In the genomic region with DNA sequence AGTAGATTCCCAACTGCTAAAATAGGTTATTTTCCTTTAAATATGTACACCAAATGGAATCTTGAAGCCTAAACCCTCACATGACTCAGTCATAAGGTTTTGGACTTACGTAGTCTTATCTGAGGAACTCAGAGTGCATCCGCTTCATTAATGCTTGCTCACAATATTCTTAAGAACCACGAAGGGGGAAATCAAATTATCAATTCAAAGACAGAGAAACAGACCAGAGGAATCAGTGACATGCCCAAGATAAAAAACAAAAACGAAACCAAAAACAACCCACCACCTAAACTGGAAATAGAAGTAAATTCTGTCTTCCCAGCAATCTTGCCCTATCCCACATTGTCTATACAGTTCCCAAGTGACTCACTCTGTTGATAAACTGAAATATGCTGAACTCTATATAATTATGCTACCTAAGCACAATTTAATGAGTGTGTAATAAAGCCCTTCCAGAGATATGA, we compare ENCODE assay signal across 9 cellular contexts.
DNase-seq lines count a peak whose midpoint lies in the region; ATAC-seq, FAIRE-seq and TF ChIP-seq lines count a peak whose summit lies in the region.
"Had no signal": no experiment of that assay in that cellular context is flagged by ENCODE, and none has a peak within 500 bp of the region (broad histone marks: within the 10 kb centered on the region; RNA-seq: fewer than 3 reads in every experiment).

No MANE protein-coding gene starts in this region.

- no peak overlapping the region for H2BK20ac ChIP-seq in H1 (ENCODE audit: low read length)

- CTCF ChIA-PET in CD8-positive, alpha-beta T cell (lab: Charles Lee): no interaction called here
- CTCF ChIA-PET in H1 (lab: Charles Lee; ENCODE audit: partially characterized antibody): interaction anchor here (1.2 kb wide), 1 partner anchor 14 kb away, joined by 3 read pairs; no protein-coding TSS in a partner anchor
- CTCF ChIA-PET in naive thymus-derived CD4-positive, alpha-beta T cell (lab: Charles Lee): no interaction called here

- TF ChIP-seq POLR2A in H1 (IDR thresholded peaks at IDR 0.05; ENCODE audit: control extremely low read depth in 1 of 2, low read depth in 2 of 2, low read length in 2 of 2): no peak

- no peak overlapping the region for H3K18ac ChIP-seq in H1 (ENCODE audit: extremely low read depth, low read length)

- no peaks in the 10 kb centered on the region for H4K20me1 ChIP-seq in H1 (replicated peaks in 1 of 2; ENCODE audit: control insufficient read depth in 1 of 2, insufficient read depth in 2 of 2, low read length in 2 of 2)

- no peak overlapping the region for H2BK15ac ChIP-seq in H1 (ENCODE audit: low read length)

- H2AFZ ChIP-seq in H1 (ENCODE audit: low read length): no peak overlapping the region

- no peak overlapping the region for H3K4me2 ChIP-seq in H1 (ENCODE audit: insufficient read depth in 1 of 2, low read depth in 2 of 2, low read length in 2 of 2)

- no peak overlapping the region for H4K5ac ChIP-seq in H1 (ENCODE audit: insufficient read length, low read depth, low read length)

- peaks cover 4% of the 10 kb centered on the region for H3K9me3 ChIP-seq in CD8-positive, alpha-beta T cell (ENCODE audit: low read length)
- no peaks in the 10 kb centered on the region for H3K9me3 ChIP-seq in H1 (ENCODE audit: insufficient read depth in 2 of 2, low read depth in 1 of 2, low read length in 1 of 2)
- H3K9me3 ChIP-seq in naive thymus-derived CD4-positive, alpha-beta T cell (ENCODE audit: control insufficient read depth in 2 of 3, low read length in 3 of 3): no peaks in the 10 kb centered on the region

- H3K79me1 ChIP-seq in H1 (ENCODE audit: low read depth, low read length): no peaks in the 10 kb centered on the region

- TF ChIP-seq RAD21 in H1 (IDR thresholded peaks at IDR 0.05 in 1 of 2, conservative IDR thresholded peaks at IDR 0.05 in 1 of 2; ENCODE audit: low read depth in 2 of 2, low read length in 2 of 2): no peak

- no peaks in the 10 kb centered on the region for H3K27me3 Mint-ChIP-seq in CD8-positive, alpha-beta T cell (ENCODE audit: low read depth)
- no peaks in the 10 kb centered on the region for H3K27me3 Mint-ChIP-seq in naive thymus-derived CD4-positive, alpha-beta T cell

- ATAC-seq in CD8-positive, alpha-beta T cell: peak; percentile 40
- ATAC-seq in SK-N-SH treated with all-trans-retinoic acid at 6 μM for 48 hours (peak; percentile 93), GM18861 (IDR thresholded peaks at IDR 0.05; ENCODE audit: unreplicated experiment) (no peak), GM19324 (IDR thresholded peaks at IDR 0.05; ENCODE audit: low FRiP score, unreplicated experiment) (no peak), HG02884 (IDR thresholded peaks at IDR 0.05; ENCODE audit: unreplicated experiment) (no peak)
- ATAC-seq in naive thymus-derived CD4-positive, alpha-beta T cell: no peak

- in situ Hi-C loops in ACHN (cut with HindIII; ENCODE audit: low pct_ligation_motif_present, low pct_unique_long_range_greater_than_20kb, low sequenced_read_pairs): no loop called here

- H3K27me3 ChIP-seq in CD8-positive, alpha-beta T cell (ENCODE audit: insufficient read depth, low read length): no peaks in the 10 kb centered on the region
- no peaks in the 10 kb centered on the region for H3K27me3 ChIP-seq in H1 (replicated peaks in 1 of 4; ENCODE audit: control insufficient read depth in 3 of 4, extremely low read depth in 1 of 4, insufficient read depth in 3 of 4, low read length in 3 of 4)
- H3K27me3 ChIP-seq in naive thymus-derived CD4-positive, alpha-beta T cell (ENCODE audit: control insufficient read depth in 2 of 2, insufficient read depth in 2 of 2, low read length in 2 of 2): no peaks in the 10 kb centered on the region

- no peak overlapping the region for H2BK120ac ChIP-seq in H1 (replicated peaks; ENCODE audit: low read depth, low read length)

- H3K36me3 Mint-ChIP-seq in CD8-positive, alpha-beta T cell: no peaks in the 10 kb centered on the region
- peaks cover 0 to 27% (median 0%) of the 10 kb centered on the region in 5 donors for H3K36me3 Mint-ChIP-seq in naive thymus-derived CD4-positive, alpha-beta T cell

- H2BK5ac ChIP-seq in H1 (ENCODE audit: low read depth, low read length): no peak overlapping the region

- no peaks in the 10 kb centered on the region for H3K23me2 ChIP-seq in H1 (ENCODE audit: low read depth, low read length)

- no peak overlapping the region for H3K27ac ChIP-seq in CD8-positive, alpha-beta T cell (ENCODE audit: low read depth, low read length)
- H3K27ac ChIP-seq in H1 (ENCODE audit: low read depth, low read length): no peak overlapping the region
- no peak overlapping the region for H3K27ac ChIP-seq in naive thymus-derived CD4-positive, alpha-beta T cell (ENCODE audit: low read depth, low read length)

- H3K36me3 ChIP-seq in CD8-positive, alpha-beta T cell (ENCODE audit: insufficient read depth, low read length): no peaks in the 10 kb centered on the region
- H3K36me3 ChIP-seq in H1 (ENCODE audit: control insufficient read depth in 2 of 4, insufficient read depth in 4 of 4, low read length in 3 of 4): no peaks in the 10 kb centered on the region
- no peaks in the 10 kb centered on the region for H3K36me3 ChIP-seq in naive thymus-derived CD4-positive, alpha-beta T cell (ENCODE audit: control insufficient read depth in 2 of 3, insufficient read depth in 3 of 3, low read length in 3 of 3)

- H3K9me3 Mint-ChIP-seq in CD8-positive, alpha-beta T cell: peaks cover 2% of the 10 kb centered on the region
- peaks cover 0 to 29% (median 3%) of the 10 kb centered on the region in 11 donors for H3K9me3 Mint-ChIP-seq in naive thymus-derived CD4-positive, alpha-beta T cell

- intact Hi-C loops in CD8-positive, alpha-beta T cell (cut with DNase I, micrococcal nuclease): no loop called here
- intact Hi-C loops in naive thymus-derived CD4-positive, alpha-beta T cell (cut with micrococcal nuclease): no loop called here

- no peak overlapping the region for H3K4ac ChIP-seq in H1 (replicated peaks; ENCODE audit: insufficient read length, low read depth, low read length)

- no peak for DNase-seq in CD8-positive, alpha-beta T cell
- DNase-seq in H1 (ENCODE audit: low read depth in 1 of 2, low spot score in 2 of 2) (no peak), ACHN (no peak)
- no peak for DNase-seq in naive thymus-derived CD4-positive, alpha-beta T cell

- no peak overlapping the region for H3K14ac ChIP-seq in H1 (ENCODE audit: insufficient read length)

- H3K27ac Mint-ChIP-seq in CD8-positive, alpha-beta T cell: no peak overlapping the region
- H3K27ac Mint-ChIP-seq in naive thymus-derived CD4-positive, alpha-beta T cell: peak overlapping the region in 1 of 9 donors; percentile 30

- no peak overlapping the region for H2BK12ac ChIP-seq in H1 (ENCODE audit: low read depth, low read length)

- WGBS in H1 (ENCODE audit: extremely low coverage in 1 of 2, insufficient coverage in 1 of 2, insufficient read length in 1 of 2, insufficient replicate concordance in 2 of 2, low coverage in 1 of 2, low lambda C conversion rate in 2 of 2, missing lambda C conversion rate in 1 of 2), 2 experiments: 95% methylated on average over 4 of the region's 4 CpGs; no CpG with 5 or more reads in 1 of the 2 experiments

- no peak overlapping the region for H3K23ac ChIP-seq in H1 (ENCODE audit: insufficient read length)

- no peak overlapping the region for H4K8ac ChIP-seq in H1 (ENCODE audit: extremely low read depth, insufficient read depth, low read length)

- no peak for TF ChIP-seq EP300 in H1 (IDR thresholded peaks at IDR 0.05; ENCODE audit: borderline replicate concordance in 1 of 2, low read depth in 2 of 2, low read length in 2 of 2)

- H3K4me1 Mint-ChIP-seq in CD8-positive, alpha-beta T cell (ENCODE audit: low read depth): peaks cover 8% of the 10 kb centered on the region
- peaks cover 5 to 11% (median 7%) of the 10 kb centered on the region in 7 donors for H3K4me1 Mint-ChIP-seq in naive thymus-derived CD4-positive, alpha-beta T cell

- no peak overlapping the region for H2AK5ac ChIP-seq in H1 (ENCODE audit: low read depth, low read length)

- H3K4me3 ChIP-seq in CD8-positive, alpha-beta T cell (ENCODE audit: low read depth, low read length): no peak overlapping the region
- H3K4me3 ChIP-seq in H1 (ENCODE audit: extremely low read depth in 1 of 4, insufficient read depth in 2 of 4, low read depth in 3 of 4, low read length in 4 of 4): no peak overlapping the region
- no peak overlapping the region for H3K4me3 ChIP-seq in naive thymus-derived CD4-positive, alpha-beta T cell (ENCODE audit: low read length)

- peak overlapping the region; percentile 73 for H3K4me3 Mint-ChIP-seq in CD8-positive, alpha-beta T cell
- H3K4me3 Mint-ChIP-seq in naive thymus-derived CD4-positive, alpha-beta T cell: peak overlapping the region in 7 of 10 donors; percentile 4 to 52 (median 30)

- H3K56ac ChIP-seq in H1 (replicated peaks; ENCODE audit: insufficient read length, low read depth, low read length): no peak overlapping the region

- no peak for FAIRE-seq in H1 (lab: Jason Lieb, UNC)
- FAIRE-seq: G401.6 had no signal

- POLR2A ChIA-PET in CD8-positive, alpha-beta T cell (lab: Charles Lee): no interaction called here
- POLR2A ChIA-PET in H1 (lab: Charles Lee; ENCODE audit: partially characterized antibody): no interaction called here
- POLR2A ChIA-PET in naive thymus-derived CD4-positive, alpha-beta T cell (lab: Charles Lee): no interaction called here

- TF ChIP-seq CTCF in CD8-positive, alpha-beta T cell (IDR thresholded peaks at IDR 0.05): no peak
- TF ChIP-seq CTCF in H1 (IDR thresholded peaks at IDR 0.05; ENCODE audit: control extremely low read depth in 1 of 3, insufficient read depth in 1 of 3, low read depth in 1 of 3, low read length in 3 of 3): no peak

- H4K91ac ChIP-seq in H1 (replicated peaks; ENCODE audit: insufficient read length, low read length): no peak overlapping the region

- no peak overlapping the region for H3K9ac ChIP-seq in H1 (replicated peaks in 1 of 4; ENCODE audit: extremely low read depth in 1 of 4, low read depth in 3 of 4, low read length in 3 of 4)

- H3K79me2 ChIP-seq in H1 (ENCODE audit: control insufficient read depth in 1 of 2, insufficient read depth in 2 of 2, low read length in 2 of 2): no peaks in the 10 kb centered on the region

- no peaks in the 10 kb centered on the region for H3K4me1 ChIP-seq in CD8-positive, alpha-beta T cell (ENCODE audit: insufficient read depth, low read length)
- H3K4me1 ChIP-seq in H1 (replicated peaks in 1 of 4; ENCODE audit: control insufficient read depth in 3 of 4, insufficient read depth in 4 of 4, low read length in 3 of 4): no peaks in the 10 kb centered on the region
- no peaks in the 10 kb centered on the region for H3K4me1 ChIP-seq in naive thymus-derived CD4-positive, alpha-beta T cell (ENCODE audit: control insufficient read depth in 2 of 2, insufficient read depth in 2 of 2, low read length in 2 of 2)

TF ChIP-seq in H1, 55 proteins besides CTCF, POLR2A, EP300 and RAD21:
- TF ChIP-seq MAFK (IDR thresholded peaks at IDR 0.05; ENCODE audit: low read depth, low read length) (0 out of 2 replicates have a peak, but pooled peaks have one; percentile 24), EGR1 (IDR thresholded peaks at IDR 0.05; ENCODE audit: borderline replicate concordance, low read depth, low read length) (no peak), ASH2L (IDR thresholded peaks at IDR 0.05; ENCODE audit: low read length) (no peak)
TF ChIP-seq in H1: peak in this region for 1.

Comparison
In these comparisons a context has a peak if more than half of its experiments do, and no peak if none do; other contexts are left out.
1. ATAC-seq: peak in CD8-positive, alpha-beta T cell (single experiment) and SK-N-SH treated with all-trans-retinoic acid at 6 μM for 48 hours (single experiment); none in naive thymus-derived CD4-positive, alpha-beta T cell (single experiment), GM18861 (single experiment), GM19324 (single experiment) and HG02884 (single experiment).